In the genomic region with DNA sequence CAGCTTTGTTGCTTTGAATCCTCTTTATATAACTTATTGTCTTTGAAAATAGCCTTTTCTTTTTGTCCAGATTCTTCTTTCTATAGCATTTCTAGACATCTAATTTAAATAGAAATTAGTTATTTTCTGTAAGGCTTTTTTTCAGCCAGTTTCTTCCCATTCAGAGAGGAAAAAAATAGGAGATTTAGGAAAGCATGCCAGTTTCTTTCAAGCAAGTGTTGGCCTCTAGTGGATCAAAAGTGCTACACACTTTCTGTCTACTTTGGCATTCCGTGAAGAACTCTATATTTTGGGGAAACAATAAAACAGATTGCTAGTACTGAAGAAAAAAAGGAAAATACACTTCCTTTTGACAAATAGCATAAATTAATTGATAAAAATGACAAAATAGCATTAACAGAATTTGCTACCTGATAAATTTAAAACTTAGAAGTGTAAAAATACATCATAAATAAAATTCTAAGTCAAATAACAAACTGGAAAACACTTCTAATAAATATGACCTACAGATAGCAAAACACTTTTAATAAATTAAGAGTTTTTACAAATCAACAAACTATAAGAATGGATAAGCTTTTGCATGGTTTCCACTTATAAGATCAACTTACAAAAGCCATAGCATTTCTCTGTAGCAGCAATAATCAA, we compare ENCODE assay signal across 8 cellular contexts. TPM values are rescaled to one million over a fixed set of nuclear protein-coding genes. Genes with fewer than 3 reads are reported as not detected.
DNase-seq lines count a peak whose midpoint lies in the region; ATAC-seq lines count a peak whose summit lies in the region.

No MANE protein-coding gene starts in this region.

- H3K4me1 Mint-ChIP-seq in activated T-cell treated with anti-CD3 and anti-CD28 coated beads, Interleukin-2, amount 50 U/mL, for 24 hours (ENCODE audit: low read depth), result peaks cover 10% of the 10 kb centered on the region

- H3K27me3 Mint-ChIP-seq in activated T-cell treated with anti-CD3 and anti-CD28 coated beads, Interleukin-2, amount 50 U/mL, for 24 hours, result peaks cover 6% of the 10 kb centered on the region

- no peaks in the 10 kb centered on the region for H3K9me3 Mint-ChIP-seq in activated T-cell treated with anti-CD3 and anti-CD28 coated beads, Interleukin-2, amount 50 U/mL, for 24 hours

- peak; percentile 60 for DNase-seq in GM03348 (ENCODE audit: low spot score)
- peak; percentile 23 for DNase-seq in NAMALWA (ENCODE audit: low spot score)
- DNase-seq in astrocyte of the hippocampus (ENCODE audit: low read depth, low spot score), result peak; percentile 65
- peak; percentile 48 to 50 for DNase-seq in lung microvascular endothelial cell (ENCODE audit: low read depth in 2 of 2)
- DNase-seq in NCI-H2196 (lab: John Stamatoyannopoulos, UW; ENCODE audit: unreplicated experiment), result no peak
- DNase-seq in activated T-cell treated with anti-CD3 and anti-CD28 coated beads, Interleukin-2, amount 50 U/mL, for 24 hours, result no peak

- H3K4me3 Mint-ChIP-seq in activated T-cell treated with anti-CD3 and anti-CD28 coated beads, Interleukin-2, amount 50 U/mL, for 24 hours, result no peak overlapping the region

- no peaks in the 10 kb centered on the region for H3K36me3 Mint-ChIP-seq in activated T-cell treated with anti-CD3 and anti-CD28 coated beads, Interleukin-2, amount 50 U/mL, for 24 hours (ENCODE audit: low read depth)

- ATAC-seq in HG03025 (IDR thresholded peaks at IDR 0.05; ENCODE audit: low FRiP score, unreplicated experiment) (no peak), GM19395 (IDR thresholded peaks at IDR 0.05; ENCODE audit: unreplicated experiment) (no peak)

- no peak overlapping the region for H3K27ac Mint-ChIP-seq in activated T-cell treated with anti-CD3 and anti-CD28 coated beads, Interleukin-2, amount 50 U/mL, for 24 hours

RNA-seq across cellular contexts. Expression of a gene that starts 13.1 kb away (rescaled TPM):
- total RNA-seq in lung microvascular endothelial cell, result 1.4 and 4.8 TPM in 2 replicates

Comparison
In these comparisons a context has a peak if more than half of its experiments do, and no peak if none do; other contexts are left out.
1. DNase-seq: peak in GM03348 (single experiment), NAMALWA (single experiment), astrocyte of the hippocampus (single experiment) and lung microvascular endothelial cell (2 of 2); none in NCI-H2196 (single experiment) and activated T-cell treated with anti-CD3 and anti-CD28 coated beads, Interleukin-2, amount 50 U/mL, for 24 hours (single experiment).